ENCODE assay signal across 10 cellular contexts in genomic region chr10:76433161-76434005, GRCh38.
DNase-seq lines count a peak whose midpoint lies in the region; ATAC-seq and TF ChIP-seq lines count a peak whose summit lies in the region.
"Had no signal": no experiment of that assay in that cellular context is flagged by ENCODE, and none has a peak within 500 bp of the region (broad histone marks: within the 10 kb centered on the region; RNA-seq: fewer than 3 reads in every experiment).

No MANE protein-coding gene starts in this region.

- H3K4me3 ChIP-seq in PC-3 (ENCODE audit: low read length): no peak overlapping the region
- peak overlapping the region in 1 of 2 donors; percentile 14 for H3K4me3 ChIP-seq in right atrium auricular region
- no peak overlapping the region for H3K4me3 ChIP-seq in subcutaneous abdominal adipose tissue (ENCODE audit: low read depth in 1 of 5, low read length in 5 of 5)

- DNase-seq in NCI-H187 (lab: John Stamatoyannopoulos, UW): peak; percentile 51 to 77
- DNase-seq in PC-3: peak; percentile 98
- no peak for DNase-seq in right atrium auricular region (ENCODE audit: low spot score)
- no peak for DNase-seq in DMS114 treated with DMSO at 0.1 percent for 48 hours (lab: John Stamatoyannopoulos, UW; ENCODE audit: unreplicated experiment)
- no peak for DNase-seq in posterior cingulate gyrus
- DNase-seq: activated naive CD4-positive, alpha-beta T cell treated with anti-CD3 and anti-CD28 coated beads, Interleukin-2, amount 50 U/mL, for 16 hours had no signal

- H3K4me1 ChIP-seq in PC-3 (ENCODE audit: insufficient read depth, low read length): peaks cover 29% of the 10 kb centered on the region
- peaks cover 0 to 90% of the 10 kb centered on the region in 2 donors for H3K4me1 ChIP-seq in right atrium auricular region
- peaks cover 0 to 39% (median 18%) of the 10 kb centered on the region in 5 donors for H3K4me1 ChIP-seq in subcutaneous abdominal adipose tissue (ENCODE audit: control insufficient read depth in 5 of 5, insufficient read depth in 5 of 5, low read length in 5 of 5)

- H3K4me2 ChIP-seq in PC-3 (ENCODE audit: low read length): peak overlapping the region; percentile 75

- no peaks in the 10 kb centered on the region for H3K9me2 ChIP-seq in PC-3 (replicated peaks; ENCODE audit: low read length)

- H3K27me3 ChIP-seq in PC-3 (ENCODE audit: low read length): no peaks in the 10 kb centered on the region
- H3K27me3 ChIP-seq in right atrium auricular region: no peaks in the 10 kb centered on the region
- H3K27me3 ChIP-seq in subcutaneous abdominal adipose tissue (ENCODE audit: control insufficient read depth in 5 of 5, insufficient read depth in 4 of 5, low read length in 5 of 5): no peaks in the 10 kb centered on the region

- H3K27ac ChIP-seq in PC-3 (ENCODE audit: low read length) (peak overlapping the region; percentile 45), right atrium auricular region (peak overlapping the region; percentile 80 to 96), subcutaneous abdominal adipose tissue (ENCODE audit: low read depth, low read length) (peak overlapping the region; percentile 64)

- ATAC-seq in PC-3 (peak; percentile 49), GM19395 (IDR thresholded peaks at IDR 0.05; ENCODE audit: unreplicated experiment) (no peak), GM18498 (IDR thresholded peaks at IDR 0.05; ENCODE audit: unreplicated experiment) (no peak)
- ATAC-seq: WTC11 had no signal

- no TSS peak for BruUV-seq in PC-3 (replicated peaks; lab: Mats Ljungman, UMichigan)

- H3K9me3 ChIP-seq in PC-3 (ENCODE audit: low read length) (no peaks in the 10 kb centered on the region), right atrium auricular region (no peaks in the 10 kb centered on the region), subcutaneous abdominal adipose tissue (ENCODE audit: control insufficient read depth in 5 of 5, low read length in 5 of 5) (no peaks in the 10 kb centered on the region)

- H3K36me3 ChIP-seq in PC-3 (ENCODE audit: low read depth, low read length): no peaks in the 10 kb centered on the region
- H3K36me3 ChIP-seq in right atrium auricular region: no peaks in the 10 kb centered on the region
- no peaks in the 10 kb centered on the region for H3K36me3 ChIP-seq in subcutaneous abdominal adipose tissue (ENCODE audit: control insufficient read depth in 5 of 5, insufficient read depth in 5 of 5, low read length in 5 of 5)

- CTCF ChIA-PET in PC-3 (lab: Charles Lee): interaction anchor here (0.6 kb wide), 1 partner anchor 54 kb away, joined by 4 read pairs; no protein-coding TSS in a partner anchor

- intact Hi-C loops in PC-3 (cut with micrococcal nuclease): loop anchor here (5.0 kb wide), 1 partner anchor 549 kb away; no protein-coding TSS in a partner anchor
- intact Hi-C loops in posterior cingulate gyrus (cut with DNase I): no loop called here

- TF ChIP-seq CTCF in PC-3 (conservative IDR thresholded peaks at IDR 0.05; ENCODE audit: low read depth, low read length): no peak
- TF ChIP-seq CTCF in right atrium auricular region (IDR thresholded peaks at IDR 0.05): no peak

- no peaks in the 10 kb centered on the region for H4K20me1 ChIP-seq in PC-3 (ENCODE audit: low read length)

- H3K79me2 ChIP-seq in PC-3 (ENCODE audit: low read length): no peaks in the 10 kb centered on the region

- no peak overlapping the region; the same call in 1 of the 2 replicates for H3K9ac ChIP-seq in PC-3 (ENCODE audit: low read length)
- H3K9ac ChIP-seq in subcutaneous abdominal adipose tissue (ENCODE audit: low read length in 5 of 5): no peak overlapping the region

- POLR2A ChIA-PET in PC-3 (lab: Charles Lee; ENCODE audit: unreplicated experiment): no interaction called here

- H2AFZ ChIP-seq in PC-3 (ENCODE audit: low read length): peak overlapping the region; percentile 3; the same call in 1 of the 2 replicates

- no peaks in the 10 kb centered on the region for H3F3A ChIP-seq in PC-3 (ENCODE audit: low read length, unreplicated experiment)

Comparison
In these comparisons a context has a peak if more than half of its experiments do, and no peak if none do; other contexts are left out.
1. DNase-seq: peak in NCI-H187 (2 of 2) and PC-3 (single experiment); none in right atrium auricular region (single experiment), DMS114 treated with DMSO at 0.1 percent for 48 hours (single experiment) and posterior cingulate gyrus (0 of 10).
2. Peak in every context shown above with its lines, with median percentiles within 50 percentile points of each other: H3K27ac ChIP-seq.